ENCODE assay signal across 32 cellular contexts in the genomic region with DNA sequence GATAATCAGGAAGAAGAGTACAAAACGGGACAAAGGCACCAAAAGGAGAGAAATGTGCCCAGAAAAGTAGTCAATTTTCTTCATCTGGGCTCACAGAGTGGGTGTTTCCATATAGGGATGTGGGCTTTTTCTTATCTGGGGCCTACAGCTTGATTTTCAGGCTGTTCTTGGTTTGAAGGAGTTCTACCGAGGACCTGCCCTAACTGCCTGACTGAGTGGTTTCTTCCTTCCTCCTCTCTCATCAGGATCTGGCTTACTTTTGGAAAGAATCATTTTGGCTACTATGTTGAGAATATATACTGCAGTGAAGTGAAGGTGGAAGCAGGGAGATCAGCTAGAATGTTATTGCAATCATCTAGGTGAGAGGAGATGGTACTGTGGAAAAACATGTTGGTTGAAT.
"Had no signal": no experiment of that assay in that cellular context is flagged by ENCODE, and none has a peak within 500 bp of the region (broad histone marks: within the 10 kb centered on the region; RNA-seq: fewer than 3 reads in every experiment).

No MANE protein-coding gene starts in this region.

- H3K4me3 ChIP-seq: MG63, Peyer's patch, SJSA1 had no signal

- H3K4me2 ChIP-seq: SK-N-SH had no signal

- H3K9me3 ChIP-seq: Peyer's patch, SJSA1, SK-N-SH had no signal

- H3K9ac ChIP-seq: SK-N-SH had no signal

- H3K36me3 ChIP-seq: MG63, Peyer's patch, SJSA1 had no signal

- ATAC-seq: PC-3 had no signal

- H3K27me3 ChIP-seq: MG63, Peyer's patch, SJSA1 had no signal

- H3K27ac ChIP-seq: Peyer's patch, SJSA1 had no signal

- H3K4me1 ChIP-seq: Peyer's patch, SJSA1 had no signal

- DNase-seq: Kasumi-1, MG63, NCI-H1048, NCI-H1092 treated with DMSO at 0.1 percent for 48 hours, NCI-H1105 treated with DMSO at 0.1 percent for 48 hours, NCI-H1417, NCI-H1436, NCI-H146, NCI-H1694, NCI-H187, NCI-H1930, NCI-H2029 treated with DMSO at 0.1 percent for 48 hours, NCI-H2081 treated with DMSO at 0.1 percent for 48 hours, NCI-H2107, NCI-H2171, NCI-H226, NCI-H446 treated with DMSO at 0.1 percent for 48 hours, NCI-H510A, NCI-H524, NCI-H526, NCI-H69, NCI-H748 treated with DMSO at 0.1 percent for 48 hours, NCI-H82, PC-3, Peyer's patch, Right ventricle myocardium superior, RPMI8226, SHP77 treated with DMSO at 0.1 percent for 48 hours, SK-N-SH, SW 1271, T-helper 1 cell had no signal
